Comparison of ENCODE assay signal across 10 cellular contexts in genomic region chr2:101818531-101819451, GRCh38.
DNase-seq lines count a peak whose midpoint lies in the region; ATAC-seq lines count a peak whose summit lies in the region.
"Had no signal": no experiment of that assay in that cellular context is flagged by ENCODE, and none has a peak within 500 bp of the region (broad histone marks: within the 10 kb centered on the region; RNA-seq: fewer than 3 reads in every experiment).

No MANE protein-coding gene starts in this region.

- H3K4me3 Mint-ChIP-seq in central memory CD8-positive, alpha-beta T cell = no peak overlapping the region
- H3K4me3 Mint-ChIP-seq in naive thymus-derived CD4-positive, alpha-beta T cell = peak overlapping the region in 5 of 10 donors; percentile 12 to 47 (median 26)

- peaks cover 10 to 38% of the 10 kb centered on the region in 2 donors for H3K4me1 ChIP-seq in naive thymus-derived CD4-positive, alpha-beta T cell (ENCODE audit: control insufficient read depth in 2 of 2, insufficient read depth in 2 of 2, low read length in 2 of 2)

- H3K4me3 ChIP-seq in naive thymus-derived CD4-positive, alpha-beta T cell (ENCODE audit: low read length) = no peak overlapping the region

- H3K27me3 Mint-ChIP-seq in central memory CD8-positive, alpha-beta T cell = no peaks in the 10 kb centered on the region
- H3K27me3 Mint-ChIP-seq in naive thymus-derived CD4-positive, alpha-beta T cell = no peaks in the 10 kb centered on the region

- intact Hi-C loops in naive thymus-derived CD4-positive, alpha-beta T cell (cut with micrococcal nuclease) = no loop called here

- POLR2A ChIA-PET in naive thymus-derived CD4-positive, alpha-beta T cell (lab: Charles Lee) = interaction anchor here (0.9 to 2.8 kb wide), 2 partner anchors 10 kb away, joined by 3 to 7 read pairs; no protein-coding TSS in a partner anchor

- no peaks in the 10 kb centered on the region for H3K9me3 ChIP-seq in naive thymus-derived CD4-positive, alpha-beta T cell (ENCODE audit: control insufficient read depth in 2 of 3, low read length in 3 of 3)

- H3K36me3 Mint-ChIP-seq in central memory CD8-positive, alpha-beta T cell (ENCODE audit: insufficient read depth) = no peaks in the 10 kb centered on the region
- H3K36me3 Mint-ChIP-seq in naive thymus-derived CD4-positive, alpha-beta T cell = peaks cover 0 to 5% (median 3%) of the 10 kb centered on the region in 5 donors

- peak overlapping the region; percentile 26 for H3K27ac ChIP-seq in naive thymus-derived CD4-positive, alpha-beta T cell (ENCODE audit: low read depth, low read length)

- DNase-seq in DMS 273 treated with DMSO at 0.1 percent for 48 hours (lab: John Stamatoyannopoulos, UW) = peak; percentile 68
- peak; percentile 75 for DNase-seq in NCI-H446 treated with DMSO at 0.1 percent for 48 hours (lab: John Stamatoyannopoulos, UW)
- DNase-seq in central memory CD8-positive, alpha-beta T cell (ENCODE audit: low spot score in 2 of 2) = no peak
- no peak for DNase-seq in naive thymus-derived CD4-positive, alpha-beta T cell
- no peak for DNase-seq in DMS153 treated with DMSO at 0.1 percent for 48 hours (lab: John Stamatoyannopoulos, UW; ENCODE audit: unreplicated experiment)
- DNase-seq: foreskin melanocyte, MM.1S had no signal

- peak overlapping the region; percentile 12 for H3K27ac Mint-ChIP-seq in central memory CD8-positive, alpha-beta T cell (ENCODE audit: low read depth)
- peak overlapping the region in 8 of 9 donors; percentile 4 to 89 (median 51) for H3K27ac Mint-ChIP-seq in naive thymus-derived CD4-positive, alpha-beta T cell

- no peaks in the 10 kb centered on the region for H3K27me3 ChIP-seq in naive thymus-derived CD4-positive, alpha-beta T cell (ENCODE audit: control insufficient read depth in 2 of 2, insufficient read depth in 2 of 2, low read length in 2 of 2)

- no peaks in the 10 kb centered on the region for H3K9me3 Mint-ChIP-seq in central memory CD8-positive, alpha-beta T cell
- no peaks in the 10 kb centered on the region for H3K9me3 Mint-ChIP-seq in naive thymus-derived CD4-positive, alpha-beta T cell

- no peak for ATAC-seq in central memory CD8-positive, alpha-beta T cell (replicated peaks; ENCODE audit: extremely low read depth, poor library complexity, severe bottlenecking)
- ATAC-seq in naive thymus-derived CD4-positive, alpha-beta T cell = no peak
- ATAC-seq in GM19467 (IDR thresholded peaks at IDR 0.05; ENCODE audit: unreplicated experiment) (no peak), GM18511 (IDR thresholded peaks at IDR 0.05; ENCODE audit: unreplicated experiment) (no peak), HG02852 (IDR thresholded peaks at IDR 0.05; ENCODE audit: unreplicated experiment) (no peak)

- H3K4me1 Mint-ChIP-seq in central memory CD8-positive, alpha-beta T cell = peaks cover 72% of the 10 kb centered on the region
- peaks cover 58 to 98% (median 94%) of the 10 kb centered on the region in 7 donors for H3K4me1 Mint-ChIP-seq in naive thymus-derived CD4-positive, alpha-beta T cell

- CTCF ChIA-PET in naive thymus-derived CD4-positive, alpha-beta T cell (lab: Charles Lee) = interaction anchor here (0.6 to 0.9 kb wide), 2 partner anchors 420 to 578 kb away, joined by 3 to 5 read pairs; no protein-coding TSS in a partner anchor

- no peaks in the 10 kb centered on the region for H3K36me3 ChIP-seq in naive thymus-derived CD4-positive, alpha-beta T cell (ENCODE audit: control insufficient read depth in 2 of 3, insufficient read depth in 3 of 3, low read length in 3 of 3)

Comparison
In these comparisons a context has a peak if more than half of its experiments do, and no peak if none do; other contexts are left out.
1. DNase-seq: peak in DMS 273 treated with DMSO at 0.1 percent for 48 hours (single experiment) and NCI-H446 treated with DMSO at 0.1 percent for 48 hours (single experiment); none in central memory CD8-positive, alpha-beta T cell (0 of 2), naive thymus-derived CD4-positive, alpha-beta T cell (0 of 9) and DMS153 treated with DMSO at 0.1 percent for 48 hours (single experiment).